In genomic region chr12:45762185-45763110, GRCh38 we compare ENCODE assay signal across 8 cellular contexts. TPM values are rescaled to one million over a fixed set of nuclear protein-coding genes. Genes with fewer than 3 reads are reported as not detected.
DNase-seq lines count a peak whose midpoint lies in the region; ATAC-seq and TF ChIP-seq lines count a peak whose summit lies in the region.

No MANE protein-coding gene starts in this region.

- H2AFZ ChIP-seq in neural cell (ENCODE audit: low read depth, low read length) = no peak overlapping the region

- H3K9me2 ChIP-seq in neural cell (ENCODE audit: insufficient read depth, low read length) = no peaks in the 10 kb centered on the region

- H3K27ac ChIP-seq in neural cell (ENCODE audit: low read length) = no peak overlapping the region

- no peaks in the 10 kb centered on the region for H3K36me3 ChIP-seq in neural cell (ENCODE audit: insufficient read depth, low read length)

- TF ChIP-seq CTCF in neural cell (IDR thresholded peaks at IDR 0.05; ENCODE audit: poor library complexity, severe bottlenecking) = peak; percentile 55

- H3F3A ChIP-seq in neural cell (ENCODE audit: insufficient read depth, low read length, poor library complexity, severe bottlenecking) = no peaks in the 10 kb centered on the region

- peak; percentile 52 for TF ChIP-seq RAD21 in neural cell (conservative IDR thresholded peaks at IDR 0.05)

- H3K4me3 ChIP-seq in neural cell (ENCODE audit: low read length) = no peak overlapping the region

- no peak for TF ChIP-seq EP300 in neural cell (conservative IDR thresholded peaks at IDR 0.05; ENCODE audit: poor library complexity, severe bottlenecking)

- peaks cover 68% of the 10 kb centered on the region for H3K79me2 ChIP-seq in neural cell (replicated peaks; ENCODE audit: insufficient read depth, low read length)

- H3K27me3 ChIP-seq in neural cell (ENCODE audit: insufficient read depth, low read depth, low read length) = no peaks in the 10 kb centered on the region

- H3K9me3 ChIP-seq in neural cell (ENCODE audit: low read length) = no peaks in the 10 kb centered on the region

- peak; percentile 44 for DNase-seq in EL
- peak; percentile 78 for DNase-seq in OCI-M1 (lab: John Stamatoyannopoulos, UW)
- DNase-seq in activated naive CD4-positive, alpha-beta T cell treated with Interleukin-2 at 50 U/mL for 16 hours = no peak
- DNase-seq in stimulated activated CD4-positive, alpha-beta T cell treated with anti-CD3 and anti-CD28 coated beads, Interleukin-12 subunit alpha, Interleukin-12 subunit beta, amount 100 ng/mL, for 4 hours = no peak

- H3K9ac ChIP-seq in neural cell (ENCODE audit: low read length) = no peak overlapping the region

- peak; percentile 47 for ATAC-seq in HG02884 (IDR thresholded peaks at IDR 0.05; ENCODE audit: unreplicated experiment)
- ATAC-seq in esophagus mucosa = peak; percentile 68
- no peak for ATAC-seq in GM21367 (IDR thresholded peaks at IDR 0.05; ENCODE audit: unreplicated experiment)

- H3K4me2 ChIP-seq in neural cell (ENCODE audit: low read length) = no peak overlapping the region

- H4K20me1 ChIP-seq in neural cell (ENCODE audit: insufficient read depth) = no peaks in the 10 kb centered on the region

TF ChIP-seq in neural cell, 6 proteins besides CTCF, POLR2A, EP300 and RAD21:
- TF ChIP-seq REST (IDR thresholded peaks at IDR 0.05; ENCODE audit: borderline replicate concordance) = no peak
- TF ChIP-seq SMC3 (conservative IDR thresholded peaks at IDR 0.05; ENCODE audit: poor library complexity) = peak; percentile 14
TF ChIP-seq in neural cell: peak in this region for 1.

RNA-seq across cellular contexts. Expression of gene ARID2, which starts 32.9 kb away (rescaled TPM):
- 20.0 TPM for total RNA-seq in esophagus mucosa
- 20.6 and 23.0 TPM in 2 replicates for polyA plus RNA-seq in neural cell
- polyA minus RNA-seq in neural cell = 104 and 120 TPM in 2 replicates

Comparison
In these comparisons a context has a peak if more than half of its experiments do, and no peak if none do; other contexts are left out.
1. DNase-seq: peak in EL (single experiment) and OCI-M1 (single experiment); none in activated naive CD4-positive, alpha-beta T cell treated with Interleukin-2 at 50 U/mL for 16 hours (single experiment) and stimulated activated CD4-positive, alpha-beta T cell treated with anti-CD3 and anti-CD28 coated beads, Interleukin-12 subunit alpha, Interleukin-12 subunit beta, amount 100 ng/mL, for 4 hours (single experiment).